1 cellular context compared by ENCODE assay signal in the genomic region with DNA sequence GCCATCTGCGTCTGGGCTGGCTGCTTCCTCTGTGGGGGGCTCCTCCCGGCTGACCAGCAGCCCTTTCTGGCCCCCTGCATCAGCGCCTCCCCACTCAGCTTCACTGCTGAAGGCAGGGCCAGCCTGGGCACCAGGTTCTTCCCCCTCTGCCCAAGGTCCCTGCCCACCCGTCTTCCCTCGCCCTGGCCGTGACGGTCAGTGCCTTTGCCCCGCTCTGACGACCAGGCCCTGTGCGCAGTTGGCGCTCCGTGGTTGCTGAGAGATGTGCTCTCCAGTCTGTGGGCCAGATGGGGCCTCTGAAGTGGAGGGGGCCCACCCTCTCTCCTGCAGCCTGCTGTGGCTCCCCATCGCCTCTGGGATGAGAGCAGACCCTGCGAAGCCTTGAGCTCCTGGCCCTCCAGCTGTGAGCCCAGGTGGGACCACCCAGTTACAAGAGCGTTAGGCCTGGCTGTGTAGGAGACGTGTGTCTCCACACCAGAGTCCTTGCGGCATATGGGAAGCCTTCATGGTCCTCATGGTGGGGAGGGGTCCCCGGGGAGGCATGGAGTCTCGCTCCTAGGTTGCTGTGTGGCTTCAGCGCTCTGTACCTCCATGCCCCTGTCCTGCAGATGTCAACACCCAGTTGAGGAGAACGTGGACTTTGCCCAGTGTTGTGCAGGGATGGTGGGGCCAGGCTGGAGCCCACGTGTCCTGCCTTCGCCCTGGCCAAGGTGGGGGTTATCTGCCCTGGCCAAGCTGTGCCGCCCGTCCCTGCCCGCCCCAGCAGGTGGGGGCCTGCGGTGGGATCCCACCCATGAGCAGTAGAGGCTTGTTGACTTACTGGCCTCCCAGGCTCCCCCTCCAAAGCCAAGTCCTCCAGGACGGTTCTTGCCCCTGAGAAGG.
TF ChIP-seq lines count a peak whose summit lies in the region.

No MANE protein-coding gene starts in this region.

TF ChIP-seq in HepG2, 621 proteins besides CTCF, POLR2A, EP300 and RAD21 (continues in another document):
- TF ChIP-seq KDM2A (CRISPR knock-in tag; IDR thresholded peaks at IDR 0.05; ENCODE audit: borderline replicate concordance, low read depth): peak; percentile 37
- TF ChIP-seq MED13 (CRISPR knock-in tag; IDR thresholded peaks at IDR 0.05): no peak
- TF ChIP-seq, protein P1, sequence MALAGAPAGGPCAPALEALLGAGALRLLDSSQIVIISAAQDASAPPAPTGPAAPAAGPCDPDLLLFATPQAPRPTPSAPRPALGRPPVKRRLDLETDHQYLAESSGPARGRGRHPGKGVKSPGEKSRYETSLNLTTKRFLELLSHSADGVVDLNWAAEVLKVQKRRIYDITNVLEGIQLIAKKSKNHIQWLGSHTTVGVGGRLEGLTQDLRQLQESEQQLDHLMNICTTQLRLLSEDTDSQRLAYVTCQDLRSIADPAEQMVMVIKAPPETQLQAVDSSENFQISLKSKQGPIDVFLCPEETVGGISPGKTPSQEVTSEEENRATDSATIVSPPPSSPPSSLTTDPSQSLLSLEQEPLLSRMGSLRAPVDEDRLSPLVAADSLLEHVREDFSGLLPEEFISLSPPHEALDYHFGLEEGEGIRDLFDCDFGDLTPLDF (CRISPR knock-in tag; IDR thresholded peaks at IDR 0.05): no peak
- TF ChIP-seq FOXA3 (CRISPR knock-in tag; IDR thresholded peaks at IDR 0.05): peak; percentile 80
- TF ChIP-seq ZFP1 (CRISPR knock-in tag; IDR thresholded peaks at IDR 0.05): no peak
- TF ChIP-seq NCOR1 (IDR thresholded peaks at IDR 0.05; ENCODE audit: borderline replicate concordance, low read length): no peak; the same call in 1 of the 2 replicates
- TF ChIP-seq, protein P2, sequence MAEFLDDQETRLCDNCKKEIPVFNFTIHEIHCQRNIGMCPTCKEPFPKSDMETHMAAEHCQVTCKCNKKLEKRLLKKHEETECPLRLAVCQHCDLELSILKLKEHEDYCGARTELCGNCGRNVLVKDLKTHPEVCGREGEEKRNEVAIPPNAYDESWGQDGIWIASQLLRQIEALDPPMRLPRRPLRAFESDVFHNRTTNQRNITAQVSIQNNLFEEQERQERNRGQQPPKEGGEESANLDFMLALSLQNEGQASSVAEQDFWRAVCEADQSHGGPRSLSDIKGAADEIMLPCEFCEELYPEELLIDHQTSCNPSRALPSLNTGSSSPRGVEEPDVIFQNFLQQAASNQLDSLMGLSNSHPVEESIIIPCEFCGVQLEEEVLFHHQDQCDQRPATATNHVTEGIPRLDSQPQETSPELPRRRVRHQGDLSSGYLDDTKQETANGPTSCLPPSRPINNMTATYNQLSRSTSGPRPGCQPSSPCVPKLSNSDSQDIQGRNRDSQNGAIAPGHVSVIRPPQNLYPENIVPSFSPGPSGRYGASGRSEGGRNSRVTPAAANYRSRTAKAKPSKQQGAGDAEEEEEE (CRISPR knock-in tag; IDR thresholded peaks at IDR 0.05; ENCODE audit: borderline replicate concordance): no peak
- TF ChIP-seq GTF2F1 (IDR thresholded peaks at IDR 0.05; ENCODE audit: low read length): no peak
- peak; percentile 44; the same call in 1 of the 2 replicates for TF ChIP-seq ISL2 (CRISPR knock-in tag; IDR thresholded peaks at IDR 0.05)
- TF ChIP-seq, protein P3, sequence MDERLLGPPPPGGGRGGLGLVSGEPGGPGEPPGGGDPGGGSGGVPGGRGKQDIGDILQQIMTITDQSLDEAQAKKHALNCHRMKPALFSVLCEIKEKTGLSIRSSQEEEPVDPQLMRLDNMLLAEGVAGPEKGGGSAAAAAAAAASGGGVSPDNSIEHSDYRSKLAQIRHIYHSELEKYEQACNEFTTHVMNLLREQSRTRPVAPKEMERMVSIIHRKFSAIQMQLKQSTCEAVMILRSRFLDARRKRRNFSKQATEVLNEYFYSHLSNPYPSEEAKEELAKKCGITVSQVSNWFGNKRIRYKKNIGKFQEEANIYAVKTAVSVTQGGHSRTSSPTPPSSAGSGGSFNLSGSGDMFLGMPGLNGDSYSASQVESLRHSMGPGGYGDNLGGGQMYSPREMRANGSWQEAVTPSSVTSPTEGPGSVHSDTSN (CRISPR knock-in tag; IDR thresholded peaks at IDR 0.05): no peak
- no peak for TF ChIP-seq TEAD2 (CRISPR knock-in tag; IDR thresholded peaks at IDR 0.05)
- no peak for TF ChIP-seq ZNF572 (CRISPR knock-in tag; IDR thresholded peaks at IDR 0.05)
- no peak for TF ChIP-seq ZNF33A (CRISPR knock-in tag; IDR thresholded peaks at IDR 0.05; ENCODE audit: borderline replicate concordance)
- peak; percentile 74 for TF ChIP-seq RXRB (CRISPR knock-in tag; IDR thresholded peaks at IDR 0.05; ENCODE audit: borderline replicate concordance)
- no peak for TF ChIP-seq SIN3B (IDR thresholded peaks at IDR 0.05; ENCODE audit: low read length)
- TF ChIP-seq, protein P4, sequence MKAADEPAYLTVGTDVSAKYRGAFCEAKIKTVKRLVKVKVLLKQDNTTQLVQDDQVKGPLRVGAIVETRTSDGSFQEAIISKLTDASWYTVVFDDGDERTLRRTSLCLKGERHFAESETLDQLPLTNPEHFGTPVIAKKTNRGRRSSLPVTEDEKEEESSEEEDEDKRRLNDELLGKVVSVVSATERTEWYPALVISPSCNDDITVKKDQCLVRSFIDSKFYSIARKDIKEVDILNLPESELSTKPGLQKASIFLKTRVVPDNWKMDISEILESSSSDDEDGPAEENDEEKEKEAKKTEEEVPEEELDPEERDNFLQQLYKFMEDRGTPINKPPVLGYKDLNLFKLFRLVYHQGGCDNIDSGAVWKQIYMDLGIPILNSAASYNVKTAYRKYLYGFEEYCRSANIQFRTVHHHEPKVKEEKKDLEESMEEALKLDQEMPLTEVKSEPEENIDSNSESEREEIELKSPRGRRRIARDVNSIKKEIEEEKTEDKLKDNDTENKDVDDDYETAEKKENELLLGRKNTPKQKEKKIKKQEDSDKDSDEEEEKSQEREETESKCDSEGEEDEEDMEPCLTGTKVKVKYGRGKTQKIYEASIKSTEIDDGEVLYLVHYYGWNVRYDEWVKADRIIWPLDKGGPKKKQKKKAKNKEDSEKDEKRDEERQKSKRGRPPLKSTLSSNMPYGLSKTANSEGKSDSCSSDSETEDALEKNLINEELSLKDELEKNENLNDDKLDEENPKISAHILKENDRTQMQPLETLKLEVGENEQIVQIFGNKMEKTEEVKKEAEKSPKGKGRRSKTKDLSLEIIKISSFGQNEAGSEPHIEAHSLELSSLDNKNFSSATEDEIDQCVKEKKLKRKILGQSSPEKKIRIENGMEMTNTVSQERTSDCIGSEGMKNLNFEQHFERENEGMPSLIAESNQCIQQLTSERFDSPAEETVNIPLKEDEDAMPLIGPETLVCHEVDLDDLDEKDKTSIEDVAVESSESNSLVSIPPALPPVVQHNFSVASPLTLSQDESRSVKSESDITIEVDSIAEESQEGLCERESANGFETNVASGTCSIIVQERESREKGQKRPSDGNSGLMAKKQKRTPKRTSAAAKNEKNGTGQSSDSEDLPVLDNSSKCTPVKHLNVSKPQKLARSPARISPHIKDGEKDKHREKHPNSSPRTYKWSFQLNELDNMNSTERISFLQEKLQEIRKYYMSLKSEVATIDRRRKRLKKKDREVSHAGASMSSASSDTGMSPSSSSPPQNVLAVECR (CRISPR knock-in tag; IDR thresholded peaks at IDR 0.05; ENCODE audit: borderline replicate concordance): peak; percentile 55; the same call in 1 of the 2 replicates
- TF ChIP-seq ZNF367 (CRISPR knock-in tag; IDR thresholded peaks at IDR 0.05; ENCODE audit: borderline replicate concordance): no peak
- TF ChIP-seq SP140L (CRISPR knock-in tag; IDR thresholded peaks at IDR 0.05; ENCODE audit: borderline replicate concordance): no peak
- no peak for TF ChIP-seq ZSCAN20 (CRISPR knock-in tag; IDR thresholded peaks at IDR 0.05; ENCODE audit: borderline replicate concordance)
- no peak for TF ChIP-seq ZNF207 (IDR thresholded peaks at IDR 0.05; ENCODE audit: borderline replicate concordance)
- TF ChIP-seq PRPF4 (IDR thresholded peaks at IDR 0.05; ENCODE audit: low read depth, low read length, poor library complexity, severe bottlenecking): no peak
- TF ChIP-seq, protein P5, sequence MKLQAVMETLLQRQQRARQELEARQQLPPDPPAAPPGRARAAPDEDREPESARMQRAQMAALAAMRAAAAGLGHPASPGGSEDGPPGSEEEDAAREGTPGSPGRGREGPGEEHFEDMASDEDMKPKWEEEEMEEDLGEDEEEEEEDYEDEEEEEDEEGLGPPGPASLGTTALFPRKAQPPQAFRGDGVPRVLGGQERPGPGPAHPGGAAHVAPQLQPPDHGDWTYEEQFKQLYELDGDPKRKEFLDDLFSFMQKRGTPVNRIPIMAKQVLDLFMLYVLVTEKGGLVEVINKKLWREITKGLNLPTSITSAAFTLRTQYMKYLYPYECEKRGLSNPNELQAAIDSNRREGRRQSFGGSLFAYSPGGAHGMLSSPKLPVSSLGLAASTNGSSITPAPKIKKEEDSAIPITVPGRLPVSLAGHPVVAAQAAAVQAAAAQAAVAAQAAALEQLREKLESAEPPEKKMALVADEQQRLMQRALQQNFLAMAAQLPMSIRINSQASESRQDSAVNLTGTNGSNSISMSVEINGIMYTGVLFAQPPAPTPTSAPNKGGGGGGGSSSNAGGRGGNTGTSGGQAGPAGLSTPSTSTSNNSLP (IDR thresholded peaks at IDR 0.05; ENCODE audit: low read depth, low read length): no peak
- no peak for TF ChIP-seq ZNF652 (CRISPR knock-in tag; IDR thresholded peaks at IDR 0.05; ENCODE audit: borderline replicate concordance, low read depth)
- no peak for TF ChIP-seq HCFC1 (IDR thresholded peaks at IDR 0.05; ENCODE audit: low read depth, low read length)
- TF ChIP-seq, protein P6, sequence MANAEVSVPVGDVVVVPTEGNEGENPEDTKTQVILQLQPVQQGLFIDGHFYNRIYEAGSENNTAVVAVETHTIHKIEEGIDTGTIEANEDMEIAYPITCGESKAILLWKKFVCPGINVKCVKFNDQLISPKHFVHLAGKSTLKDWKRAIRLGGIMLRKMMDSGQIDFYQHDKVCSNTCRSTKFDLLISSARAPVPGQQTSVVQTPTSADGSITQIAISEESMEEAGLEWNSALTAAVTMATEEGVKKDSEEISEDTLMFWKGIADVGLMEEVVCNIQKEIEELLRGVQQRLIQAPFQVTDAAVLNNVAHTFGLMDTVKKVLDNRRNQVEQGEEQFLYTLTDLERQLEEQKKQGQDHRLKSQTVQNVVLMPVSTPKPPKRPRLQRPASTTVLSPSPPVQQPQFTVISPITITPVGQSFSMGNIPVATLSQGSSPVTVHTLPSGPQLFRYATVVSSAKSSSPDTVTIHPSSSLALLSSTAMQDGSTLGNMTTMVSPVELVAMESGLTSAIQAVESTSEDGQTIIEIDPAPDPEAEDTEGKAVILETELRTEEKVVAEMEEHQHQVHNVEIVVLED (CRISPR knock-in tag; IDR thresholded peaks at IDR 0.05; ENCODE audit: borderline replicate concordance): no peak
- 0 out of 2 replicates have a peak, but pooled peaks have one; percentile 54 for TF ChIP-seq DMAP1 (CRISPR knock-in tag; IDR thresholded peaks at IDR 0.05)
- TF ChIP-seq U2AF2 (IDR thresholded peaks at IDR 0.05; ENCODE audit: low read depth, low read length): no peak
- TF ChIP-seq ZFP41 (CRISPR knock-in tag; IDR thresholded peaks at IDR 0.05; ENCODE audit: borderline replicate concordance): no peak
- TF ChIP-seq, protein P7, sequence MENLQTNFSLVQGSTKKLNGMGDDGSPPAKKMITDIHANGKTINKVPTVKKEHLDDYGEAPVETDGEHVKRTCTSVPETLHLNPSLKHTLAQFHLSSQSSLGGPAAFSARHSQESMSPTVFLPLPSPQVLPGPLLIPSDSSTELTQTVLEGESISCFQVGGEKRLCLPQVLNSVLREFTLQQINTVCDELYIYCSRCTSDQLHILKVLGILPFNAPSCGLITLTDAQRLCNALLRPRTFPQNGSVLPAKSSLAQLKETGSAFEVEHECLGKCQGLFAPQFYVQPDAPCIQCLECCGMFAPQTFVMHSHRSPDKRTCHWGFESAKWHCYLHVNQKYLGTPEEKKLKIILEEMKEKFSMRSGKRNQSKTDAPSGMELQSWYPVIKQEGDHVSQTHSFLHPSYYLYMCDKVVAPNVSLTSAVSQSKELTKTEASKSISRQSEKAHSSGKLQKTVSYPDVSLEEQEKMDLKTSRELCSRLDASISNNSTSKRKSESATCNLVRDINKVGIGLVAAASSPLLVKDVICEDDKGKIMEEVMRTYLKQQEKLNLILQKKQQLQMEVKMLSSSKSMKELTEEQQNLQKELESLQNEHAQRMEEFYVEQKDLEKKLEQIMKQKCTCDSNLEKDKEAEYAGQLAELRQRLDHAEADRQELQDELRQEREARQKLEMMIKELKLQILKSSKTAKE (CRISPR knock-in tag; IDR thresholded peaks at IDR 0.05; ENCODE audit: borderline replicate concordance): no peak
- peak; percentile 34; the same call in 1 of the 2 replicates for TF ChIP-seq RFXAP (CRISPR knock-in tag; IDR thresholded peaks at IDR 0.05; ENCODE audit: borderline replicate concordance)
- TF ChIP-seq ZNF510 (CRISPR knock-in tag; IDR thresholded peaks at IDR 0.05; ENCODE audit: low read depth): no peak
- TF ChIP-seq, protein P8, sequence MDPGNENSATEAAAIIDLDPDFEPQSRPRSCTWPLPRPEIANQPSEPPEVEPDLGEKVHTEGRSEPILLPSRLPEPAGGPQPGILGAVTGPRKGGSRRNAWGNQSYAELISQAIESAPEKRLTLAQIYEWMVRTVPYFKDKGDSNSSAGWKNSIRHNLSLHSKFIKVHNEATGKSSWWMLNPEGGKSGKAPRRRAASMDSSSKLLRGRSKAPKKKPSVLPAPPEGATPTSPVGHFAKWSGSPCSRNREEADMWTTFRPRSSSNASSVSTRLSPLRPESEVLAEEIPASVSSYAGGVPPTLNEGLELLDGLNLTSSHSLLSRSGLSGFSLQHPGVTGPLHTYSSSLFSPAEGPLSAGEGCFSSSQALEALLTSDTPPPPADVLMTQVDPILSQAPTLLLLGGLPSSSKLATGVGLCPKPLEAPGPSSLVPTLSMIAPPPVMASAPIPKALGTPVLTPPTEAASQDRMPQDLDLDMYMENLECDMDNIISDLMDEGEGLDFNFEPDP (CRISPR knock-in tag; conservative IDR thresholded peaks at IDR 0.05): no peak
- TF ChIP-seq, protein P9, sequence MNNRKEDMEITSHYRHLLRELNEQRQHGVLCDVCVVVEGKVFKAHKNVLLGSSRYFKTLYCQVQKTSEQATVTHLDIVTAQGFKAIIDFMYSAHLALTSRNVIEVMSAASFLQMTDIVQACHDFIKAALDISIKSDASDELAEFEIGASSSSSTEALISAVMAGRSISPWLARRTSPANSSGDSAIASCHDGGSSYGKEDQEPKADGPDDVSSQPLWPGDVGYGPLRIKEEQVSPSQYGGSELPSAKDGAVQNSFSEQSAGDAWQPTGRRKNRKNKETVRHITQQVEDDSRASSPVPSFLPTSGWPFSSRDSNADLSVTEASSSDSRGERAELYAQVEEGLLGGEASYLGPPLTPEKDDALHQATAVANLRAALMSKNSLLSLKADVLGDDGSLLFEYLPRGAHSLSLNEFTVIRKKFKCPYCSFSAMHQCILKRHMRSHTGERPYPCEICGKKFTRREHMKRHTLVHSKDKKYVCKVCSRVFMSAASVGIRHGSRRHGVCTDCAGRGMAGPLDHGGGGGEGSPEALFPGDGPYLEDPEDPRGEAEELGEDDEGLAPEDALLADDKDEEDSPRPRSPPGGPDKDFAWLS (CRISPR knock-in tag; IDR thresholded peaks at IDR 0.05; ENCODE audit: borderline replicate concordance): no peak
- TF ChIP-seq ZNF17 (CRISPR knock-in tag; IDR thresholded peaks at IDR 0.05): no peak
- no peak for TF ChIP-seq ZNF317 (CRISPR knock-in tag; IDR thresholded peaks at IDR 0.05)
- 0 out of 2 replicates have a peak, but pooled peaks have one; percentile 40 for TF ChIP-seq NRL (CRISPR knock-in tag; IDR thresholded peaks at IDR 0.05; ENCODE audit: borderline replicate concordance)
- no peak for TF ChIP-seq ZBTB42 (CRISPR knock-in tag; IDR thresholded peaks at IDR 0.05)
- no peak for TF ChIP-seq MEIS1 (CRISPR knock-in tag; IDR thresholded peaks at IDR 0.05; ENCODE audit: borderline replicate concordance)
